In genomic region chr11:130069684-130070108, GRCh38 we compare ENCODE assay signal across 8 cellular contexts. TPM values are rescaled to one million over a fixed set of nuclear protein-coding genes. Genes with fewer than 3 reads are reported as not detected.
DNase-seq lines count a peak whose midpoint lies in the region; ATAC-seq and TF ChIP-seq lines count a peak whose summit lies in the region.

Gene APLP2, plus strand, starts transcription at chr11:130069894. Its CDS starts 84 bp downstream, at chr11:130069978.

- no peaks in the 10 kb centered on the region for H3K9me3 Mint-ChIP-seq in activated naive CD4-positive, alpha-beta T cell treated with anti-CD3 and anti-CD28 coated beads, Interleukin-2, amount 50 U/mL, for 72 hours

- H3K36me3 Mint-ChIP-seq in activated naive CD4-positive, alpha-beta T cell treated with anti-CD3 and anti-CD28 coated beads, Interleukin-2, amount 50 U/mL, for 72 hours: no peaks in the 10 kb centered on the region

- no peak for TF ChIP-seq CTCF in omental fat pad (IDR thresholded peaks at IDR 0.05)

- H3K27ac Mint-ChIP-seq in activated naive CD4-positive, alpha-beta T cell treated with anti-CD3 and anti-CD28 coated beads, Interleukin-2, amount 50 U/mL, for 72 hours: peak within 1 kb of the TSS; percentile 81 to 89

- peak; percentile 100 for DNase-seq in NCI-H1105 (lab: John Stamatoyannopoulos, UW)
- peak; percentile 96 for DNase-seq in SKM-1 (lab: John Stamatoyannopoulos, UW; ENCODE audit: unreplicated experiment)
- peak; percentile 95 to 97 for DNase-seq in activated naive CD4-positive, alpha-beta T cell treated with anti-CD3 and anti-CD28 coated beads, Interleukin-2, amount 50 U/mL, for 72 hours (ENCODE audit: low spot score in 2 of 2)
- peak; percentile 69 for DNase-seq in glomerular endothelial cell (ENCODE audit: extremely low read depth, low read depth, low spot score)
- peak; percentile 96 for DNase-seq in omental fat pad (ENCODE audit: low spot score)

- ATAC-seq in HG02642 (IDR thresholded peaks at IDR 0.05; ENCODE audit: poor library complexity, unreplicated experiment) (peak; percentile 97), omental fat pad (ENCODE audit: low FRiP score) (peak; percentile 98)
- ATAC-seq in activated naive CD4-positive, alpha-beta T cell treated with anti-CD3 and anti-CD28 coated beads, Interleukin-2, amount 50 U/mL, for 72 hours: peak; percentile 93 to 96

- peak; percentile 82 for TF ChIP-seq POLR2A in GM10847 (IDR thresholded peaks at IDR 0.05; ENCODE audit: extremely low read depth, insufficient read length)

- H3K27ac ChIP-seq in temporal lobe (ENCODE audit: low read depth, low read length): peak within 1 kb of the TSS; percentile 96

RNA-seq across cellular contexts. Expression of gene APLP2, which starts in this region (rescaled TPM):
- 10 to 100 TPM; 30.3 to 32.2 TPM for total RNA-seq in activated naive CD4-positive, alpha-beta T cell treated with anti-CD3 and anti-CD28 coated beads, Interleukin-2, amount 50 U/mL, for 72 hours
- 1,168 and 1,569 TPM in 2 replicates for total RNA-seq in glomerular endothelial cell
- 100 to 1,000 TPM; 288 to 530 (median 485) TPM for total RNA-seq in omental fat pad
- total RNA-seq in temporal lobe: 165 TPM

Comparison
In these comparisons a context has a peak if more than half of its experiments do, and no peak if none do; other contexts are left out.
1. Peak in every context shown above with its lines: DNase-seq, ATAC-seq and H3K27ac ChIP-seq.